27 cellular contexts compared by ENCODE assay signal in the genomic region with DNA sequence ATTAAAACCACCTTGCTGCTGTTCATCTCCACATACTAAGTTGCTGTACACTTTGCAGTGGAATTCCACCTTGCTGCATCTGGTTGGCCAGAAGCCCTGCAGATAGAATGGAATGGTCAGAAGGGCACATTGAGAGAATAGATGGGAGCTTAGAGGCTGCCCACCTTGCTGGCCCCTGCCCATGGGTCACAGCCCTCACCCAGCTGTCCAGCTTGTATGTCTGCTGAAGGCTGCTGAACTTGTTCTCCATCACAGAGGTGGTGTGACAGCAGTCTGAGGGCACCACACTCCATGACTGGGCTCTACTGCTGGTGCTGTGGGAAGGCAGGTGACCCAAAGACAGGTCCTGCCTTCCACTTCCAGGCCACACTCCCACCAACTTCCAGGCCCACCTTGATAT.
"Had no signal": no experiment of that assay in that cellular context is flagged by ENCODE, and none has a peak within 500 bp of the region (broad histone marks: within the 10 kb centered on the region; RNA-seq: fewer than 3 reads in every experiment).

No MANE protein-coding gene starts in this region.

- H3K27me3 ChIP-seq: stomach, suprapubic skin, testis, thyroid gland, tibial artery, tibial nerve, transverse colon, upper lobe of left lung, upper lobe of right lung, uterus, vagina had no signal

- H3K27ac ChIP-seq: stomach, suprapubic skin, testis, thoracic aorta, thyroid gland, tibial artery, tibial nerve, transverse colon, upper lobe of left lung, upper lobe of right lung, uterus, vagina had no signal

- FAIRE-seq: urothelium cell line had no signal

- H3K4me1 ChIP-seq: stomach, suprapubic skin, testis, thyroid gland, tibial artery, tibial nerve, transverse colon, upper lobe of left lung, upper lobe of right lung, uterus, vagina had no signal

- DNase-seq: stimulated activated CD4-positive, alpha-beta T cell treated with anti-CD3 and anti-CD28 coated beads, Interleukin-2, amount 100 ng/mL, for 48 hours; stimulated activated CD4-positive, alpha-beta T cell treated with anti-CD3 and anti-CD28 coated beads, Interleukin-4, amount 100 ng/mL, for 1 hour; stimulated activated CD4-positive, alpha-beta T cell treated with anti-CD3 and anti-CD28 coated beads, Interleukin-4, amount 100 ng/mL, for 24 hours; stimulated activated CD4-positive, alpha-beta T cell treated with anti-CD3 and anti-CD28 coated beads, Interleukin-4, amount 100 ng/mL, for 4 hours; stimulated activated CD8-positive, alpha-beta memory T cell treated with anti-CD3 and anti-CD28 coated beads, Interleukin-4, amount 100 ng/mL, for 48 hours; stimulated activated naive B cell treated with anti-CD40 and anti-IgM and Interleukin-4, amounts not matched to agents 10 μg/mL and 1 μg/mL and 100 μg/mL, for 72 hours; stimulated activated naive CD4-positive, alpha-beta T cell; stimulated activated naive CD4-positive, alpha-beta T cell treated with Interleukin-2 at 50 U/mL for 16 hours; stimulated activated naive CD8-positive, alpha-beta T cell treated with anti-CD3 and anti-CD28 coated beads, Interleukin-15, amount 100 ng/mL, for 72 hours; stimulated activated naive CD8-positive, alpha-beta T cell treated with anti-CD3 and anti-CD28 coated beads, Interleukin-15, Interleukin-2, amounts not matched to agents 100 U/mL and 50 U/mL, for 24 hours; stomach; substantia nigra; testis; thyroid gland; tibial artery; transverse colon; trophoblast cell; upper lobe of left lung; upper lobe of right lung; uterus had no signal

- H3K9me3 ChIP-seq: suprapubic skin, testis, thoracic aorta, thyroid gland, tibial artery, transverse colon, upper lobe of right lung, uterus, vagina had no signal

- ATAC-seq: stimulated activated effector memory CD8-positive, alpha-beta T cell treated with anti-CD3 and anti-CD28 coated beads, Interleukin-12 subunit alpha, Interleukin-12 subunit beta, amount 100 ng/mL, for 72 hours; stimulated activated memory B cell treated with anti-CD40 and anti-IgM and Interleukin-4, amounts not matched to agents 10 μg/mL and 1 μg/mL and 100 μg/mL, for 72 hours; stimulated activated naive B cell treated with anti-CD40 and anti-IgM and Interleukin-4, amounts not matched to agents 10 μg/mL and 1 μg/mL and 100 μg/mL, for 72 hours; stimulated activated naive CD8-positive, alpha-beta T cell treated with anti-CD3 and anti-CD28 coated beads, Interleukin-15, amount 100 ng/mL, for 72 hours; stimulated activated naive CD8-positive, alpha-beta T cell treated with anti-CD3 and anti-CD28 coated beads, Interleukin-15, Interleukin-2, amounts not matched to agents 100 U/mL and 50 U/mL, for 24 hours; upper lobe of right lung had no signal

- H3K36me3 ChIP-seq: stomach, suprapubic skin, thoracic aorta, thyroid gland, tibial artery, tibial nerve, transverse colon, upper lobe of left lung, upper lobe of right lung, uterus, vagina had no signal

- H3K4me3 ChIP-seq: stomach, suprapubic skin, testis, thoracic aorta, thyroid gland, tibial artery, tibial nerve, transverse colon, upper lobe of left lung, upper lobe of right lung, uterus, vagina had no signal
